In genomic region chr2:174248187-174248997, GRCh38 we compare ENCODE assay signal across 1 cellular context.
TF ChIP-seq lines count a peak whose summit lies in the region.

OLA1 (minus strand) TSS chr2:174248532; CDS start chr2:174246815, 1,717 bp downstream.

TF ChIP-seq in K562, 482 proteins besides CTCF, POLR2A, EP300 and RAD21 (continued from another document and continues in another):
- TF ChIP-seq, protein P1, sequence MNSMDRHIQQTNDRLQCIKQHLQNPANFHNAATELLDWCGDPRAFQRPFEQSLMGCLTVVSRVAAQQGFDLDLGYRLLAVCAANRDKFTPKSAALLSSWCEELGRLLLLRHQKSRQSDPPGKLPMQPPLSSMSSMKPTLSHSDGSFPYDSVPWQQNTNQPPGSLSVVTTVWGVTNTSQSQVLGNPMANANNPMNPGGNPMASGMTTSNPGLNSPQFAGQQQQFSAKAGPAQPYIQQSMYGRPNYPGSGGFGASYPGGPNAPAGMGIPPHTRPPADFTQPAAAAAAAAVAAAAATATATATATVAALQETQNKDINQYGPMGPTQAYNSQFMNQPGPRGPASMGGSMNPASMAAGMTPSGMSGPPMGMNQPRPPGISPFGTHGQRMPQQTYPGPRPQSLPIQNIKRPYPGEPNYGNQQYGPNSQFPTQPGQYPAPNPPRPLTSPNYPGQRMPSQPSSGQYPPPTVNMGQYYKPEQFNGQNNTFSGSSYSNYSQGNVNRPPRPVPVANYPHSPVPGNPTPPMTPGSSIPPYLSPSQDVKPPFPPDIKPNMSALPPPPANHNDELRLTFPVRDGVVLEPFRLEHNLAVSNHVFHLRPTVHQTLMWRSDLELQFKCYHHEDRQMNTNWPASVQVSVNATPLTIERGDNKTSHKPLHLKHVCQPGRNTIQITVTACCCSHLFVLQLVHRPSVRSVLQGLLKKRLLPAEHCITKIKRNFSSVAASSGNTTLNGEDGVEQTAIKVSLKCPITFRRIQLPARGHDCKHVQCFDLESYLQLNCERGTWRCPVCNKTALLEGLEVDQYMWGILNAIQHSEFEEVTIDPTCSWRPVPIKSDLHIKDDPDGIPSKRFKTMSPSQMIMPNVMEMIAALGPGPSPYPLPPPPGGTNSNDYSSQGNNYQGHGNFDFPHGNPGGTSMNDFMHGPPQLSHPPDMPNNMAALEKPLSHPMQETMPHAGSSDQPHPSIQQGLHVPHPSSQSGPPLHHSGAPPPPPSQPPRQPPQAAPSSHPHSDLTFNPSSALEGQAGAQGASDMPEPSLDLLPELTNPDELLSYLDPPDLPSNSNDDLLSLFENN (IDR thresholded peaks at IDR 0.05; ENCODE audit: low read depth in 2 of 2, low read length in 2 of 2), result no peak
- peak; percentile 38 for TF ChIP-seq HIVEP1 (CRISPR knock-in tag; IDR thresholded peaks at IDR 0.05)
- TF ChIP-seq RBM39 (optimal IDR thresholded peaks at IDR 0.05; ENCODE audit: low read depth, low read length), result peak; percentile 90
- TF ChIP-seq PHF8 (IDR thresholded peaks at IDR 0.05; ENCODE audit: borderline replicate concordance, low read length), result peak; percentile 94
- TF ChIP-seq NBN (IDR thresholded peaks at IDR 0.05; ENCODE audit: low read depth), result peak; percentile 71
- no peak for TF ChIP-seq MCM3 (IDR thresholded peaks at IDR 0.05)
- no peak for TF ChIP-seq SLC30A9 (CRISPR knock-in tag; IDR thresholded peaks at IDR 0.05)
- TF ChIP-seq BRD4 (IDR thresholded peaks at IDR 0.05), result peak; percentile 43; the same call in 1 of the 2 replicates
- no peak for TF ChIP-seq NR0B1 (IDR thresholded peaks at IDR 0.05; ENCODE audit: partially characterized antibody)
- no peak for TF ChIP-seq ZNF217 (CRISPR knock-in tag; IDR thresholded peaks at IDR 0.05)
- TF ChIP-seq GTF2F1 (IDR thresholded peaks at IDR 0.05; ENCODE audit: low read depth, low read length), result no peak
- no peak for TF ChIP-seq FOXO4 (CRISPR knock-in tag; IDR thresholded peaks at IDR 0.05)
- TF ChIP-seq ZNF41 (CRISPR knock-in tag; conservative IDR thresholded peaks at IDR 0.05), result no peak
- TF ChIP-seq GABPB1 (CRISPR knock-in tag; IDR thresholded peaks at IDR 0.05), result peak; percentile 76
- no peak for TF ChIP-seq SNAPC5 (CRISPR knock-in tag; IDR thresholded peaks at IDR 0.05)
- TF ChIP-seq LCOR (CRISPR knock-in tag; IDR thresholded peaks at IDR 0.05), result peak; percentile 73
- no peak for TF ChIP-seq MTA2 (IDR thresholded peaks at IDR 0.05; ENCODE audit: low read depth)
- TF ChIP-seq HMGXB4 (CRISPR knock-in tag; IDR thresholded peaks at IDR 0.05), result no peak
- peak; percentile 97 for TF ChIP-seq ZNF592 (IDR thresholded peaks at IDR 0.05)
- no peak for TF ChIP-seq ZHX1 (conservative IDR thresholded peaks at IDR 0.05; ENCODE audit: low read length)
- no peak for TF ChIP-seq RBM34 (IDR thresholded peaks at IDR 0.05; ENCODE audit: borderline replicate concordance, insufficient read depth, low read length)
- no peak for TF ChIP-seq SNRNP70 (optimal IDR thresholded peaks at IDR 0.05; ENCODE audit: low read depth, low read length)
- no peak for TF ChIP-seq HNRNPH1 (optimal IDR thresholded peaks at IDR 0.05; ENCODE audit: low read depth, low read length)
- TF ChIP-seq, protein P2, sequence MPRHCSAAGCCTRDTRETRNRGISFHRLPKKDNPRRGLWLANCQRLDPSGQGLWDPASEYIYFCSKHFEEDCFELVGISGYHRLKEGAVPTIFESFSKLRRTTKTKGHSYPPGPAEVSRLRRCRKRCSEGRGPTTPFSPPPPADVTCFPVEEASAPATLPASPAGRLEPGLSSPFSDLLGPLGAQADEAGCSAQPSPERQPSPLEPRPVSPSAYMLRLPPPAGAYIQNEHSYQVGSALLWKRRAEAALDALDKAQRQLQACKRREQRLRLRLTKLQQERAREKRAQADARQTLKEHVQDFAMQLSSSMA (CRISPR knock-in tag; IDR thresholded peaks at IDR 0.05), result no peak
- peak; percentile 86 for TF ChIP-seq MTA3 (IDR thresholded peaks at IDR 0.05; ENCODE audit: borderline replicate concordance)
- 0 out of 2 replicates have a peak, but pooled peaks have one; percentile 5 for TF ChIP-seq ZNF24 (IDR thresholded peaks at IDR 0.05)
- TF ChIP-seq ZNF146 (CRISPR knock-in tag; IDR thresholded peaks at IDR 0.05; ENCODE audit: unreplicated experiment), result peak; percentile 36
- no peak for TF ChIP-seq PBX2 (CRISPR knock-in tag; IDR thresholded peaks at IDR 0.05; ENCODE audit: low read depth)
- no peak for TF ChIP-seq PBX2 (tag; conservative IDR thresholded peaks at IDR 0.05; ENCODE audit: low read depth)
- TF ChIP-seq SREBF1 (IDR thresholded peaks at IDR 0.05; ENCODE audit: borderline replicate concordance, low read depth, low read length), result no peak
- TF ChIP-seq ZNF232 (CRISPR knock-in tag; IDR thresholded peaks at IDR 0.05), result no peak
- 0 out of 2 replicates have a peak, but pooled peaks have one; percentile 19 for TF ChIP-seq TCF7L2 (IDR thresholded peaks at IDR 0.05; ENCODE audit: low read depth, low read length)
- TF ChIP-seq ZNF449 (CRISPR knock-in tag; IDR thresholded peaks at IDR 0.05), result no peak
- no peak for TF ChIP-seq SRSF9 (IDR thresholded peaks at IDR 0.05; ENCODE audit: borderline replicate concordance, low read depth, low read length)
- peak; percentile 59; the same call in 1 of the 2 replicates for TF ChIP-seq RAD51 (IDR thresholded peaks at IDR 0.05; ENCODE audit: borderline replicate concordance, low read depth)
- TF ChIP-seq FOXA3 (CRISPR knock-in tag; conservative IDR thresholded peaks at IDR 0.05 in 1 of 2, IDR thresholded peaks at IDR 0.05 in 1 of 2), result no peak; a peak in 1 of 4 replicates
- no peak for TF ChIP-seq HDAC3 (IDR thresholded peaks at IDR 0.05; ENCODE audit: borderline replicate concordance, partially characterized antibody)
- no peak for TF ChIP-seq ZNF696 (CRISPR knock-in tag; conservative IDR thresholded peaks at IDR 0.05)
- no peak for TF ChIP-seq SAFB (IDR thresholded peaks at IDR 0.05; ENCODE audit: borderline replicate concordance, low read depth, low read length)
- TF ChIP-seq ATF4 (CRISPR knock-in tag; IDR thresholded peaks at IDR 0.05), result peak; percentile 52; the same call in 1 of the 2 replicates
